In the genomic region with DNA sequence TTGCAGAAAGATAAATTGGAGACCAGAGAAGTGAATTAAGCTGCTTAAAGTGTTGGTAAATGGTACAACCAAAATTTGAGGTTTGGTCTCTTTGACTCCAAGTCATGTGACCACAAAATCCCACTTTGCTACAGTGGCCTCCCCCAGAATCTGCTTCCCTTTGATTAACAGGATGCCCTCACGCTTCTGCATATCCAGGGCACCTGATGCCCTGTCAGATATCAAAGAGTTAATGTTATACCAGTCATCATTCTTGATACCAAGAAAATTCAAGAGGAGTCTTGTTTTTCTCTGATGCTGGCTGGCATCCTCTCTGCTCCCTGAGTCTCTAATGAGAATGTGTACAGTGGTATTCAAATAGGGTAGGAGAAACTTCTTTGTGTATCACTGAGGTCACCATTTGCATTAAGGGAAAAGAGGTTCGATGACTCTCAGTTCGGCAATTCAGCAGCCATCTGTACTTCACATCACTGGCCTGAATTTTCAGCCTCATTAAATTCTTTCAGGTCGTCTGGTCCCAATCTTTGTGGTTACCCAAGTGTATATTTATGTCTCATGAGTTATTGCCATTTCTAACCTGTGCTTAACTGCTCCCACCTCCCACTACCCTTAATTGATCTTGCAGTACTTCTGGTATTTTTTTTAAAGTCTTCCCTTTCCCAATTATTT, we compare ENCODE assay signal across 28 cellular contexts.
"Had no signal": no experiment of that assay in that cellular context is flagged by ENCODE, and none has a peak within 500 bp of the region (broad histone marks: within the 10 kb centered on the region; RNA-seq: fewer than 3 reads in every experiment).

No MANE protein-coding gene starts in this region.

- DNase-seq: activated B cell treated with CpG ODN at 0.5 μM for 24 hours; activated CD4-positive, alpha-beta T cell treated with anti-CD3 and anti-CD28 coated beads for 1 hour; activated CD4-positive, alpha-beta T cell treated with anti-CD3 and anti-CD28 coated beads, Interleukin-2, amount 10 ng/mL, durations not matched to agents 24 days and 14 days; activated CD4-positive, alpha-beta T cell treated with anti-CD3 and anti-CD28 coated beads, Interleukin-2, amount 50 U/mL, for 48 hours; activated gamma-delta T cell; activated naive CD4-positive, alpha-beta T cell treated with anti-CD3 and anti-CD28 coated beads for 36 hours; activated T-cell treated with anti-CD3 and anti-CD28 coated beads for 4 hours; activated T-cell treated with anti-CD3 and anti-CD28 coated beads, Interleukin-2, amount 50 U/mL, for 48 hours; amygdala; caudate nucleus; MG63; MV-4-11; NCI-H1092 treated with DMSO at 0.1 percent for 48 hours; NCI-H1417 treated with DMSO at 0.1 percent for 48 hours; NCI-H1694 treated with DMSO at 0.1 percent for 48 hours; NCI-H2029 treated with DMSO at 0.1 percent for 48 hours; NCI-H446; NCI-H524; NCI-H82; NK-92 treated with Interleukin-12 subunit alpha and Interleukin-12 subunit beta, amount 100 ng/mL, for 24 hours; Peyer's patch; Right ventricle myocardium superior; SJCRH30; SW 1271 had no signal

- H3K9me3 Mint-ChIP-seq: activated B cell treated with CpG ODN at 0.5 μM for 24 hours; activated CD4-positive, alpha-beta T cell treated with anti-CD3 and anti-CD28 coated beads, Interleukin-2, amount 10 ng/mL, durations not matched to agents 24 days and 14 days; activated naive CD4-positive, alpha-beta T cell treated with anti-CD3 and anti-CD28 coated beads for 36 hours; activated T-helper 17 cell treated with anti-CD3 and anti-CD28 coated beads, Interleukin-2, amount 50 U/mL, for 72 hours had no signal

- H3K36me3 ChIP-seq: MG63, Peyer's patch, SJCRH30 had no signal

- H3K4me3 Mint-ChIP-seq: activated B cell treated with CpG ODN at 0.5 μM for 24 hours; activated CD4-positive, alpha-beta T cell treated with anti-CD3 and anti-CD28 coated beads, Interleukin-2, amount 10 ng/mL, durations not matched to agents 24 days and 14 days; activated naive CD4-positive, alpha-beta T cell treated with anti-CD3 and anti-CD28 coated beads for 36 hours; activated naive CD8-positive, alpha-beta T cell; activated T-helper 17 cell treated with anti-CD3 and anti-CD28 coated beads, Interleukin-2, amount 50 U/mL, for 72 hours had no signal

- H3K27me3 ChIP-seq: MG63, Peyer's patch had no signal

- H3K4me1 ChIP-seq: Peyer's patch had no signal

- ATAC-seq: activated T-helper 17 cell treated with anti-CD3 and anti-CD28 coated beads, Interleukin-2, amount 50 U/mL, for 72 hours; SK-N-SH treated with all-trans-retinoic acid at 6 μM for 48 hours had no signal

- H3K4me3 ChIP-seq: MG63, Peyer's patch, SJCRH30 had no signal

- H3K9me3 ChIP-seq: MG63, Peyer's patch, SJCRH30 had no signal

- H3K4me1 Mint-ChIP-seq: activated CD4-positive, alpha-beta T cell treated with anti-CD3 and anti-CD28 coated beads, Interleukin-2, amount 10 ng/mL, durations not matched to agents 24 days and 14 days; activated T-helper 17 cell treated with anti-CD3 and anti-CD28 coated beads, Interleukin-2, amount 50 U/mL, for 72 hours had no signal

- H3K27me3 Mint-ChIP-seq: activated B cell treated with CpG ODN at 0.5 μM for 24 hours; activated CD4-positive, alpha-beta T cell treated with anti-CD3 and anti-CD28 coated beads, Interleukin-2, amount 10 ng/mL, durations not matched to agents 24 days and 14 days; activated naive CD8-positive, alpha-beta T cell; activated T-helper 17 cell treated with anti-CD3 and anti-CD28 coated beads, Interleukin-2, amount 50 U/mL, for 72 hours had no signal

- H3K27ac Mint-ChIP-seq: activated B cell treated with CpG ODN at 0.5 μM for 24 hours; activated CD4-positive, alpha-beta T cell treated with anti-CD3 and anti-CD28 coated beads, Interleukin-2, amount 10 ng/mL, durations not matched to agents 24 days and 14 days; activated naive CD4-positive, alpha-beta T cell treated with anti-CD3 and anti-CD28 coated beads for 36 hours; activated naive CD8-positive, alpha-beta T cell; activated T-helper 17 cell treated with anti-CD3 and anti-CD28 coated beads, Interleukin-2, amount 50 U/mL, for 72 hours had no signal

- H3K27ac ChIP-seq: Peyer's patch, RWPE1, SJCRH30 had no signal
